ENCODE assay signal across 8 cellular contexts in the genomic region with DNA sequence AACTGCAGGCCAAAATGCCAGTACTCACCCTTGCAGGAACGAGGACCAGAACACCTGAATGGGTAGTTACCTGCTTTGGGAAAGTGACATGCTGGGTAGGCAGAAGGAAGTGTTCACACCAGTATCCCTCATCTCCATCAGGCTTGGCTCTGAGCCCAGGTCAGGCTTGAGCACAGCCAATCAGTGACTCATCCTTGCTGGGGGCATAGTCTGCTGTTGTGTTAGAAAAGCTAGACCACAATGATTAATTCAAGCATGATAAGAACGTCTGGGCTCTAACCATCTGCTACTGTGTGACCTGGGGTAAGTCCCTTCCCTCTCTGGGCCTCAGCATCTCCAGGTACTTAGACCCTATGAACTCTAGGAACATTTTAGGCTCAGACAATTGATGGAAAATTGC.
DNase-seq lines count a peak whose midpoint lies in the region; ATAC-seq, FAIRE-seq and TF ChIP-seq lines count a peak whose summit lies in the region.

No MANE protein-coding gene starts in this region.

- peaks cover 0 to 36% (median 8%) of the 10 kb centered on the region in 12 donors for H3K4me1 ChIP-seq in heart left ventricle
- H3K4me1 ChIP-seq in stomach: peaks cover 20 to 65% (median 34%) of the 10 kb centered on the region in 4 donors

- intact Hi-C loops in heart left ventricle (cut with DNase I) (loop anchor here in 2 of 10 donors (10.0 kb wide), 2 partner anchors 107 to 707 kb away; no protein-coding TSS in a partner anchor), stomach (cut with DNase I; ENCODE audit: low total_unique reads) (no loop called here)

- TF ChIP-seq EP300 in stomach (IDR thresholded peaks at IDR 0.05): no peak

- no peak for TF ChIP-seq CTCF in heart left ventricle (IDR thresholded peaks at IDR 0.05)
- no peak for TF ChIP-seq CTCF in stomach (IDR thresholded peaks at IDR 0.05)
- no peak for TF ChIP-seq CTCF in type B pancreatic cell (conservative IDR thresholded peaks at IDR 0.05)

- H3K9me3 ChIP-seq in heart left ventricle (peaks cover 0 to 11% (median 0%) of the 10 kb centered on the region in 12 donors), stomach (no peaks in the 10 kb centered on the region)

- H3K4me3 Mint-ChIP-seq in type B pancreatic cell: no peak overlapping the region

- ATAC-seq in heart left ventricle (peak in 3 of 4 donors; percentile 30 to 82 (median 59)), HG02610 (IDR thresholded peaks at IDR 0.05; ENCODE audit: unreplicated experiment) (no peak), HG03460 (IDR thresholded peaks at IDR 0.05; ENCODE audit: unreplicated experiment) (no peak)

- peaks cover 26% of the 10 kb centered on the region for H3K27me3 Mint-ChIP-seq in type B pancreatic cell

- FAIRE-seq in GM12891 (lab: Jason Lieb, UNC): no peak

- H3K36me3 ChIP-seq in heart left ventricle (no peaks in the 10 kb centered on the region), stomach (no peaks in the 10 kb centered on the region)

- H3K27ac ChIP-seq in heart left ventricle (peak overlapping the region in 4 of 12 donors; percentile 13 to 77 (median 36)), stomach (peak overlapping the region in 4 of 5 donors; percentile 39 to 78 (median 66))

- no peaks in the 10 kb centered on the region for H3K9me3 Mint-ChIP-seq in type B pancreatic cell

- no peak for TF ChIP-seq POLR2A in heart left ventricle (IDR thresholded peaks at IDR 0.05)
- TF ChIP-seq POLR2A in stomach (IDR thresholded peaks at IDR 0.05): no peak
- no peak for TF ChIP-seq POLR2A in GM12891 (IDR thresholded peaks at IDR 0.05; ENCODE audit: low read depth, low read length)

- no peak overlapping the region for H3K27ac Mint-ChIP-seq in type B pancreatic cell

- peaks cover 43% of the 10 kb centered on the region for H3K4me1 Mint-ChIP-seq in type B pancreatic cell (ENCODE audit: unreplicated experiment)

- no peak overlapping the region for H3K4me3 ChIP-seq in heart left ventricle
- no peak overlapping the region for H3K4me3 ChIP-seq in stomach

- WGBS in heart left ventricle, 4 donors: 49 to 67% (median 52%) methylated on average over 2 of the region's 2 CpGs
- WGBS in stomach, 5 donors: 36 to 46% (median 38%) methylated on average over 2 of the region's 2 CpGs

- peak; percentile 31 for DNase-seq in HT-29 (ENCODE audit: low spot score)
- DNase-seq in SW 1271 (lab: John Stamatoyannopoulos, UW): peak; percentile 85 to 91
- DNase-seq in heart left ventricle: peak in 3 of 5 donors; percentile 70 to 78 (median 74)
- peak; percentile 76 for DNase-seq in stomach
- no peak for DNase-seq in type B pancreatic cell (ENCODE audit: extremely low spot score, unreplicated experiment)
- no peak for DNase-seq in GM12891 (ENCODE audit: insufficient read length, low spot score)

- peaks cover 0 to 16% (median 2%) of the 10 kb centered on the region in 9 donors for H3K27me3 ChIP-seq in heart left ventricle
- no peaks in the 10 kb centered on the region for H3K27me3 ChIP-seq in stomach

- H3K36me3 Mint-ChIP-seq in type B pancreatic cell: no peaks in the 10 kb centered on the region

TF ChIP-seq in GM12891, 5 proteins besides CTCF, POLR2A, EP300 and RAD21:
- no peak for TF ChIP-seq TAF1 (IDR thresholded peaks at IDR 0.05; ENCODE audit: low read depth, low read length)
- no peak for TF ChIP-seq POLR2AphosphoS5 (IDR thresholded peaks at IDR 0.05; ENCODE audit: low read depth, low read length)
- no peak for TF ChIP-seq PAX5 (IDR thresholded peaks at IDR 0.05; ENCODE audit: insufficient read depth, low read length, severe bottlenecking)
- no peak for TF ChIP-seq SPI1 (IDR thresholded peaks at IDR 0.05; ENCODE audit: low read depth, low read length)
- TF ChIP-seq POU2F2 (IDR thresholded peaks at IDR 0.05; ENCODE audit: low read depth, low read length): no peak

Comparison
In these comparisons a context has a peak if more than half of its experiments do, and no peak if none do; other contexts are left out.
1. DNase-seq: peak in HT-29 (single experiment), SW 1271 (2 of 2), heart left ventricle (3 of 5) and stomach (single experiment); none in type B pancreatic cell (single experiment) and GM12891 (single experiment).
2. ATAC-seq: peak in heart left ventricle (3 of 4); none in HG02610 (single experiment) and HG03460 (single experiment).